Comparison of ENCODE assay signal across 20 cellular contexts in genomic region chr15:64070106-64070505, GRCh38. TPM values are rescaled to one million over a fixed set of nuclear protein-coding genes. Genes with fewer than 3 reads are reported as not detected.
DNase-seq lines count a peak whose midpoint lies in the region; ATAC-seq and TF ChIP-seq lines count a peak whose summit lies in the region.
"Had no signal": no experiment of that assay in that cellular context is flagged by ENCODE, and none has a peak within 500 bp of the region (broad histone marks: within the 10 kb centered on the region; RNA-seq: fewer than 3 reads in every experiment).

No MANE protein-coding gene starts in this region.

- 98% methylated on average over 3 of the region's 3 CpGs for WGBS in mammary epithelial cell (ENCODE audit: low coverage, missing lambda C conversion rate)

- peaks cover 5% of the 10 kb centered on the region for H3K4me1 Mint-ChIP-seq in brain
- H3K4me1 Mint-ChIP-seq in neural progenitor cell: peaks cover 5% of the 10 kb centered on the region

- H3K9ac ChIP-seq in mammary epithelial cell (ENCODE audit: insufficient read depth, low read length) (no peak overlapping the region), neural progenitor cell (no peak overlapping the region)

- ATAC-seq in upper lobe of right lung: no peak

- no peak for DNase-seq in breast epithelium (ENCODE audit: low spot score in 2 of 2)
- DNase-seq in mammary epithelial cell: no peak
- DNase-seq in neural progenitor cell (ENCODE audit: low spot score): no peak
- no peak for DNase-seq in upper lobe of right lung
- no peak for DNase-seq in WERI-Rb-1
- DNase-seq in NCI-H1105 treated with DMSO at 0.1 percent for 48 hours (lab: John Stamatoyannopoulos, UW): no peak
- no peak for DNase-seq in NCI-H2227 treated with DMSO at 0.1 percent for 48 hours (lab: John Stamatoyannopoulos, UW)
- DNase-seq: activated CD4-positive, CD25-positive, alpha-beta regulatory T cell; DMS153; foreskin melanocyte; H7; NCI-H1436 treated with DMSO at 0.1 percent for 48 hours; NCI-H2171; NCI-H774 had no signal

- BruUV-seq in mammary epithelial cell (replicated peaks; lab: Mats Ljungman, UMichigan): no TSS peak

- no peaks in the 10 kb centered on the region for H3K27me3 Mint-ChIP-seq in brain
- H3K27me3 Mint-ChIP-seq in neural progenitor cell (ENCODE audit: insufficient read depth, low read depth): peaks cover 3% of the 10 kb centered on the region
- H3K27me3 Mint-ChIP-seq: activated naive CD8-positive, alpha-beta T cell treated with anti-CD3 and anti-CD28 coated beads for 36 hours; stimulated activated naive CD8-positive, alpha-beta T cell treated with anti-CD3 and anti-CD28 coated beads, Interleukin-15, amount 100 ng/mL, for 72 hours had no signal

- H3K9me3 ChIP-seq in breast epithelium (no peaks in the 10 kb centered on the region), mammary epithelial cell (replicated peaks; ENCODE audit: insufficient read depth, low read length) (no peaks in the 10 kb centered on the region), neural progenitor cell (ENCODE audit: low read depth) (no peaks in the 10 kb centered on the region), upper lobe of right lung (no peaks in the 10 kb centered on the region), WERI-Rb-1 (ENCODE audit: severe bottlenecking) (no peaks in the 10 kb centered on the region)
- H3K9me3 ChIP-seq: A549, SJCRH30 had no signal

- dilution Hi-C loops in mammary epithelial cell (cut with HindIII; ENCODE audit: low sequenced_read_pairs): no loop called here

- H3K36me3 Mint-ChIP-seq in brain: peaks cover 33% of the 10 kb centered on the region
- H3K36me3 Mint-ChIP-seq in neural progenitor cell: peaks cover 9% of the 10 kb centered on the region

- TF ChIP-seq POLR2A in breast epithelium (IDR thresholded peaks at IDR 0.05): no peak

- no peak overlapping the region for H3K4me3 ChIP-seq in breast epithelium
- no peak overlapping the region for H3K4me3 ChIP-seq in mammary epithelial cell (replicated peaks in 1 of 3; ENCODE audit: insufficient read depth in 1 of 3, low read depth in 2 of 3, low read length in 3 of 3)
- H3K4me3 ChIP-seq in neural progenitor cell: no peak overlapping the region
- H3K4me3 ChIP-seq in upper lobe of right lung: no peak overlapping the region
- H3K4me3 ChIP-seq in WERI-Rb-1 (ENCODE audit: low read depth, low read length): no peak overlapping the region
- H3K4me3 ChIP-seq: A549, GM12878, SJCRH30 had no signal

- H3F3A ChIP-seq in neural progenitor cell (ENCODE audit: low read depth): no peaks in the 10 kb centered on the region

- CTCF ChIA-PET in mammary epithelial cell (lab: Charles Lee; ENCODE audit: low non-redundant PET): no interaction called here

- no peak overlapping the region for H2AFZ ChIP-seq in mammary epithelial cell (ENCODE audit: low read depth, low read length)
- no peak overlapping the region for H2AFZ ChIP-seq in neural progenitor cell (replicated peaks)

- TF ChIP-seq CTCF in breast epithelium (IDR thresholded peaks at IDR 0.05) (no peak), mammary epithelial cell (conservative IDR thresholded peaks at IDR 0.05 in 1 of 2, IDR thresholded peaks at IDR 0.05 in 1 of 2; ENCODE audit: extremely low read depth in 1 of 2, insufficient read depth in 1 of 2, low read depth in 1 of 2, low read length in 2 of 2) (no peak), brain (conservative IDR thresholded peaks at IDR 0.05) (no peak), neural progenitor cell (IDR thresholded peaks at IDR 0.05) (no peak), upper lobe of right lung (IDR thresholded peaks at IDR 0.05) (no peak), WERI-Rb-1 (IDR thresholded peaks at IDR 0.05; ENCODE audit: low read depth, low read length) (no peak)

- peak overlapping the region; percentile 80 to 88 for H3K27ac ChIP-seq in breast epithelium
- no peak overlapping the region for H3K27ac ChIP-seq in mammary epithelial cell (ENCODE audit: insufficient read depth, low read depth, low read length)
- H3K27ac ChIP-seq in neural progenitor cell: no peak overlapping the region
- H3K27ac ChIP-seq in upper lobe of right lung: peak overlapping the region; percentile 52
- no peak overlapping the region for H3K27ac ChIP-seq in WERI-Rb-1
- H3K27ac ChIP-seq: SJCRH30 had no signal

- H3K36me3 ChIP-seq in breast epithelium: no peaks in the 10 kb centered on the region
- peaks cover 2% of the 10 kb centered on the region for H3K36me3 ChIP-seq in mammary epithelial cell (ENCODE audit: insufficient read depth, low read length)
- peaks cover 8% of the 10 kb centered on the region for H3K36me3 ChIP-seq in neural progenitor cell
- peaks cover 5% of the 10 kb centered on the region for H3K36me3 ChIP-seq in upper lobe of right lung
- peaks cover 14% of the 10 kb centered on the region for H3K36me3 ChIP-seq in WERI-Rb-1

- no peaks in the 10 kb centered on the region for H3K27me3 ChIP-seq in breast epithelium
- no peaks in the 10 kb centered on the region for H3K27me3 ChIP-seq in mammary epithelial cell (ENCODE audit: insufficient read depth, low read length)
- H3K27me3 ChIP-seq in neural progenitor cell: no peaks in the 10 kb centered on the region
- no peaks in the 10 kb centered on the region for H3K27me3 ChIP-seq in upper lobe of right lung
- H3K27me3 ChIP-seq in WERI-Rb-1 (ENCODE audit: insufficient read depth, low read depth, severe bottlenecking): no peaks in the 10 kb centered on the region
- H3K27me3 ChIP-seq: SJCRH30 had no signal

- intact Hi-C loops in breast epithelium (cut with DNase I; ENCODE audit: low total_unique reads) (no loop called here), mammary epithelial cell (cut with micrococcal nuclease) (loop anchor here (5.0 kb wide), 1 partner anchor 783 kb away; no protein-coding TSS in a partner anchor), upper lobe of right lung (cut with DNase I) (no loop called here)

- H4K20me1 ChIP-seq in mammary epithelial cell (ENCODE audit: insufficient read depth, low read length) (no peaks in the 10 kb centered on the region), neural progenitor cell (ENCODE audit: low read depth) (no peaks in the 10 kb centered on the region)

- in situ Hi-C loops in mammary epithelial cell (cut with MboI; ENCODE audit: low sequenced_read_pairs in 2 of 2): loop anchor here (10.0 to 25.0 kb wide), 3 partner anchors 455 to 608 kb away; no protein-coding TSS in a partner anchor

- no peak overlapping the region for H3K4me3 Mint-ChIP-seq in brain
- H3K4me3 Mint-ChIP-seq in neural progenitor cell: no peak overlapping the region
- H3K4me3 Mint-ChIP-seq: activated naive CD8-positive, alpha-beta T cell treated with anti-CD3 and anti-CD28 coated beads for 36 hours; stimulated activated naive CD8-positive, alpha-beta T cell treated with anti-CD3 and anti-CD28 coated beads, Interleukin-15, amount 100 ng/mL, for 72 hours had no signal

- H3K79me2 ChIP-seq in mammary epithelial cell (ENCODE audit: insufficient read depth, low read length) (no peaks in the 10 kb centered on the region), neural progenitor cell (ENCODE audit: low read depth) (no peaks in the 10 kb centered on the region)

- H3K4me2 ChIP-seq in mammary epithelial cell (ENCODE audit: insufficient read depth, low read depth, low read length) (no peak overlapping the region), neural progenitor cell (no peak overlapping the region)
- H3K4me2 ChIP-seq: A549 had no signal

- H3K27ac Mint-ChIP-seq in brain (peak overlapping the region in 3 of 5 experiments; percentile 34 to 66 (median 36)), neural progenitor cell (peak overlapping the region; percentile 60)
- H3K27ac Mint-ChIP-seq: activated naive CD8-positive, alpha-beta T cell treated with anti-CD3 and anti-CD28 coated beads for 36 hours had no signal

- no peaks in the 10 kb centered on the region for H3K9me3 Mint-ChIP-seq in brain
- H3K9me3 Mint-ChIP-seq in neural progenitor cell: no peaks in the 10 kb centered on the region
- H3K9me3 Mint-ChIP-seq: activated naive CD8-positive, alpha-beta T cell treated with anti-CD3 and anti-CD28 coated beads for 36 hours; stimulated activated naive CD8-positive, alpha-beta T cell treated with anti-CD3 and anti-CD28 coated beads, Interleukin-15, amount 100 ng/mL, for 72 hours had no signal

- H3K4me1 ChIP-seq in breast epithelium (no peaks in the 10 kb centered on the region), mammary epithelial cell (ENCODE audit: insufficient read depth, low read length) (no peaks in the 10 kb centered on the region), neural progenitor cell (no peaks in the 10 kb centered on the region), upper lobe of right lung (peaks cover 26% of the 10 kb centered on the region)

RNA-seq across cellular contexts. Expression of gene CIAO2A, which starts 23.5 kb away (rescaled TPM):
- total RNA-seq in breast epithelium: 10 to 100 TPM; 42.6 to 71.8 (median 50.9) TPM
- 10 to 100 TPM; 31.8 to 47.0 TPM for total RNA-seq in mammary epithelial cell
- 44.6 TPM for polyA plus RNA-seq in mammary epithelial cell
- 76.9 TPM for polyA minus RNA-seq in mammary epithelial cell
- 29.1 TPM for polyA plus RNA-seq in brain (ENCODE audit: insufficient read depth, low read depth, low replicate concordance)
- total RNA-seq in neural progenitor cell (ENCODE audit: low replicate concordance): 114 and 210 TPM in 2 replicates
- 54.9 TPM for total RNA-seq in upper lobe of right lung

RNA-seq across cellular contexts. Expression of gene DAPK2, which starts 23.8 kb away (rescaled TPM):
- 10 to 100 TPM; 23.6 to 37.3 (median 29.6) TPM for total RNA-seq in breast epithelium
- total RNA-seq in mammary epithelial cell: 1 to 10 TPM in 1 of 2 donors, under 1 TPM in 1; 0.82 to 2.3 TPM
- 0.80 TPM for polyA plus RNA-seq in mammary epithelial cell
- polyA minus RNA-seq in mammary epithelial cell: not detected
- 5.1 TPM for polyA plus RNA-seq in brain (ENCODE audit: insufficient read depth, low read depth, low replicate concordance)
- total RNA-seq in neural progenitor cell (ENCODE audit: low replicate concordance): 5.4 and 9.7 TPM in 2 replicates
- total RNA-seq in upper lobe of right lung: 73.3 TPM

RNA-seq across cellular contexts. Expression of gene SNX1, which starts 25.7 kb away (rescaled TPM):
- total RNA-seq in breast epithelium (100 to 1,000 TPM; 107 to 144 (median 125) TPM), mammary epithelial cell (100 to 1,000 TPM in 1 of 2 donors, 10 to 100 TPM in 1; 42.5 to 100 TPM), neural progenitor cell (ENCODE audit: low replicate concordance) (24.0 and 31.3 TPM in 2 replicates), upper lobe of right lung (162 TPM)
- polyA plus RNA-seq in mammary epithelial cell (75.5 TPM), brain (ENCODE audit: insufficient read depth, low read depth, low replicate concordance) (72.4 TPM)
- 35.7 TPM for polyA minus RNA-seq in mammary epithelial cell

Comparison
In these comparisons a context has a peak if more than half of its experiments do, and no peak if none do; other contexts are left out.
1. H3K27ac ChIP-seq: peak in breast epithelium (2 of 2) and upper lobe of right lung (single experiment); none in mammary epithelial cell (single experiment), neural progenitor cell (single experiment) and WERI-Rb-1 (single experiment).